In the genomic region with DNA sequence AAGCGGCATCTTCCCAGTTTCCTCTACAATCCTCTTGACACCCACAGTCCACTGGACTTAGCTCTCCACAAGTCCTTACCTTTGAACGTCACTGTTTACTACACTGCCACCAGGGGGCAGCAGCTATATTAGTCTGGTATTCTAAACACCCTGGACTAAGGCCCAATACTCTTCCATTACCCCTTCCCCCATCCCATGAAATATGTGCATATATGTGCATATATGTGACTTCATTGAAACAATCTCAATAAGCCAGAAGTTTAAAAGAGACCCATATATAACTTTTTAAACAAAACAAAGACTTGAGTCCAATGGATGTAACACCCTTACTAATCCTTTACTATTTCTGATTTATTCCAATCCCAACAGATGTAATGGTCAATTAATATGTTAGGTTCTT, we compare ENCODE assay signal across 8 cellular contexts. TPM values are rescaled to one million over a fixed set of nuclear protein-coding genes. Genes with fewer than 3 reads are reported as not detected.
DNase-seq lines count a peak whose midpoint lies in the region; ATAC-seq and TF ChIP-seq lines count a peak whose summit lies in the region.

No MANE protein-coding gene starts in this region.

- peak; percentile 93 for ATAC-seq in GM21360 (IDR thresholded peaks at IDR 0.05; ENCODE audit: unreplicated experiment)
- ATAC-seq in activated CD8-positive, alpha-beta memory T cell treated with anti-CD3 and anti-CD28 coated beads, Interleukin-2, amount 10 ng/mL, durations not matched to agents 7 days and 5 days, result peak; percentile 86
- peak; percentile 81 to 86 for ATAC-seq in natural killer cell treated with Interleukin-12 subunit alpha and Interleukin-12 subunit beta and Interleukin-15 and Interleukin-18, amount 100 ng/mL, for 72 hours

- no peaks in the 10 kb centered on the region for H3K27me3 Mint-ChIP-seq in activated CD8-positive, alpha-beta memory T cell treated with anti-CD3 and anti-CD28 coated beads, Interleukin-2, amount 10 ng/mL, durations not matched to agents 7 days and 5 days
- H3K27me3 Mint-ChIP-seq in natural killer cell treated with Interleukin-12 subunit alpha and Interleukin-12 subunit beta and Interleukin-15 and Interleukin-18, amount 100 ng/mL, for 72 hours, result no peaks in the 10 kb centered on the region

- H3K27me3 ChIP-seq in HL-60 (ENCODE audit: insufficient read depth, poor library complexity, severe bottlenecking), result no peaks in the 10 kb centered on the region

- no peak overlapping the region for H3K27ac ChIP-seq in HL-60 (replicated peaks)

- peak; percentile 66 for DNase-seq in D341Med (ENCODE audit: low spot score)
- peak; percentile 34 to 79 for DNase-seq in HL-60 (ENCODE audit: low read depth in 1 of 2, low spot score in 1 of 2)
- DNase-seq in NOMO-1 treated with dmso at 0.1 percent for 144 hours (lab: John Stamatoyannopoulos, UW; ENCODE audit: unreplicated experiment), result peak; percentile 22
- peak; percentile 84 for DNase-seq in activated CD8-positive, alpha-beta memory T cell treated with anti-CD3 and anti-CD28 coated beads, Interleukin-2, amount 10 ng/mL, durations not matched to agents 7 days and 5 days
- DNase-seq in erythroblast (lab: John Stamatoyannopoulos, UW), result peak; percentile 78 to 86
- peak; percentile 78 for DNase-seq in natural killer cell treated with Interleukin-12 subunit alpha and Interleukin-12 subunit beta and Interleukin-15 and Interleukin-18, amount 100 ng/mL, for 72 hours (ENCODE audit: low spot score)
- DNase-seq in stromal cell of bone marrow (ENCODE audit: low read depth), result peak; percentile 60

- TF ChIP-seq CTCF in HL-60 (IDR thresholded peaks at IDR 0.05; ENCODE audit: insufficient read depth, low read length), result peak; percentile 62

- H3K9me3 Mint-ChIP-seq in activated CD8-positive, alpha-beta memory T cell treated with anti-CD3 and anti-CD28 coated beads, Interleukin-2, amount 10 ng/mL, durations not matched to agents 7 days and 5 days (ENCODE audit: low read depth), result no peaks in the 10 kb centered on the region
- no peaks in the 10 kb centered on the region for H3K9me3 Mint-ChIP-seq in natural killer cell treated with Interleukin-12 subunit alpha and Interleukin-12 subunit beta and Interleukin-15 and Interleukin-18, amount 100 ng/mL, for 72 hours

- no peak overlapping the region for H3K27ac Mint-ChIP-seq in activated CD8-positive, alpha-beta memory T cell treated with anti-CD3 and anti-CD28 coated beads, Interleukin-2, amount 10 ng/mL, durations not matched to agents 7 days and 5 days
- H3K27ac Mint-ChIP-seq in natural killer cell treated with Interleukin-12 subunit alpha and Interleukin-12 subunit beta and Interleukin-15 and Interleukin-18, amount 100 ng/mL, for 72 hours, result no peak overlapping the region

- H3K36me3 Mint-ChIP-seq in activated CD8-positive, alpha-beta memory T cell treated with anti-CD3 and anti-CD28 coated beads, Interleukin-2, amount 10 ng/mL, durations not matched to agents 7 days and 5 days, result peaks cover 3% of the 10 kb centered on the region
- H3K36me3 Mint-ChIP-seq in natural killer cell treated with Interleukin-12 subunit alpha and Interleukin-12 subunit beta and Interleukin-15 and Interleukin-18, amount 100 ng/mL, for 72 hours, result peaks cover under 1% of the 10 kb centered on the region

- TF ChIP-seq POLR2A in erythroblast (IDR thresholded peaks at IDR 0.05; ENCODE audit: low read length), result no peak

- peaks cover 21% of the 10 kb centered on the region for H3K4me1 Mint-ChIP-seq in activated CD8-positive, alpha-beta memory T cell treated with anti-CD3 and anti-CD28 coated beads, Interleukin-2, amount 10 ng/mL, durations not matched to agents 7 days and 5 days
- peaks cover 16 to 22% of the 10 kb centered on the region in 2 donors for H3K4me1 Mint-ChIP-seq in natural killer cell treated with Interleukin-12 subunit alpha and Interleukin-12 subunit beta and Interleukin-15 and Interleukin-18, amount 100 ng/mL, for 72 hours (ENCODE audit: low read depth in 2 of 2)

- CTCF ChIA-PET in activated CD8-positive, alpha-beta memory T cell treated with anti-CD3 and anti-CD28 coated beads, Interleukin-2, amount 10 ng/mL, durations not matched to agents 7 days and 5 days (lab: Charles Lee), result interaction anchor here (0.6 to 3.7 kb wide), 33 partner anchors 9 to 583 kb away, joined by 3 to 38 read pairs (median 4); a partner anchor contains a TSS

- H3K4me3 Mint-ChIP-seq in activated CD8-positive, alpha-beta memory T cell treated with anti-CD3 and anti-CD28 coated beads, Interleukin-2, amount 10 ng/mL, durations not matched to agents 7 days and 5 days, result no peak overlapping the region
- no peak overlapping the region for H3K4me3 Mint-ChIP-seq in natural killer cell treated with Interleukin-12 subunit alpha and Interleukin-12 subunit beta and Interleukin-15 and Interleukin-18, amount 100 ng/mL, for 72 hours

- H3K4me3 ChIP-seq in HL-60 (replicated peaks; ENCODE audit: insufficient read depth, low read length), result no peak overlapping the region

RNA-seq across cellular contexts. Expression of a gene that starts 15.5 kb away (rescaled TPM):
- total RNA-seq in activated CD8-positive, alpha-beta memory T cell treated with anti-CD3 and anti-CD28 coated beads, Interleukin-2, amount 10 ng/mL, durations not matched to agents 7 days and 5 days, result 1 to 10 TPM; 5.0 to 5.3 TPM
- 1 to 10 TPM; 4.2 to 7.7 TPM for total RNA-seq in natural killer cell treated with Interleukin-12 subunit alpha and Interleukin-12 subunit beta and Interleukin-15 and Interleukin-18, amount 100 ng/mL, for 72 hours

Comparison
In these comparisons a context has a peak if more than half of its experiments do, and no peak if none do; other contexts are left out.
1. DNase-seq: peak in every context shown above with its lines; median percentile 84 in activated CD8-positive, alpha-beta memory T cell treated with anti-CD3 and anti-CD28 coated beads, Interleukin-2, amount 10 ng/mL, durations not matched to agents 7 days and 5 days; 82 in erythroblast; 78 in natural killer cell treated with Interleukin-12 subunit alpha and Interleukin-12 subunit beta and Interleukin-15 and Interleukin-18, amount 100 ng/mL, for 72 hours; 66 in D341Med; 60 in stromal cell of bone marrow; 56 in HL-60; 22 in NOMO-1 treated with dmso at 0.1 percent for 144 hours.